In the genomic region with DNA sequence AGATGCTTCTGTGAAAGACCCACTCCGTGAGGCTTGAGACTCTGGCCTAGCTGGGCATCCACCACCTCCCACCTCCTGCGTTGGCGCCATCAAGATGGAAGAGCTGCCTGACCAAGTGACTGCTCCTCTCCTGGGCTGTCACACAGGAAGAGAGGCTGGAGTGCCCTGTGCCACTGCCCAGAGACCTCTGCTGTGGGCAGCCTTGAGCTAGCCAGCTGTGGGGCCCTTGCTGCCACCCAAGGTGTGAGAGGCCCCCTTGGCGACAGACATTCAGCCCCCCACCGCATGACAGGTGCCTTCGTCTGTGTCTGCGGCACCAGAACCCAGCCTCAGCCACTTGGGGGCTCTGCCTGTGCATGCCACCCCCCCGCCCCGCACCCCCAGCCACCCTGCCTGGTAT, we compare ENCODE assay signal across 22 cellular contexts.
"Had no signal": no experiment of that assay in that cellular context is flagged by ENCODE, and none has a peak within 500 bp of the region (broad histone marks: within the 10 kb centered on the region; RNA-seq: fewer than 3 reads in every experiment).

No MANE protein-coding gene starts in this region.

- H3K27me3 ChIP-seq: thyroid gland, vagina had no signal

- H3K4me1 ChIP-seq: colonic mucosa, esophagus muscularis mucosa, foreskin keratinocyte, gastroesophageal sphincter, heart right ventricle, lower lobe of right lung, psoas muscle, sigmoid colon, stomach, thyroid gland, vagina had no signal

- DNase-seq: colonic mucosa; effector CD8-positive, alpha-beta T cell; foreskin keratinocyte; heart right ventricle; hippocampal formation; immature natural killer cell; left ventricle myocardium superior; lower lobe of right lung; natural killer cell; psoas muscle; right cardiac atrium; stimulated activated CD4-positive, alpha-beta T cell treated with anti-CD3 and anti-CD28 coated beads, Interleukin-2, amount 100 ng/mL, for 24 hours; stimulated activated CD4-positive, alpha-beta T cell treated with anti-CD3 and anti-CD28 coated beads, Interleukin-4, amount 100 ng/mL, for 24 hours; stimulated activated naive CD4-positive, alpha-beta T cell treated with Interleukin-2 at 50 U/mL for 16 hours; stomach; thyroid gland; trophoblast cell had no signal

- H3K9me3 ChIP-seq: colonic mucosa, esophagus muscularis mucosa, gastroesophageal sphincter, heart right ventricle, lower lobe of right lung, psoas muscle, sigmoid colon, stomach, thyroid gland, vagina had no signal

- ATAC-seq: foreskin keratinocyte; gastroesophageal sphincter; heart right ventricle; left ventricle myocardium superior; lower lobe of right lung; natural killer cell; psoas muscle; right cardiac atrium; stimulated activated effector memory CD8-positive, alpha-beta T cell treated with anti-CD3 and anti-CD28 coated beads, Interleukin-12 subunit alpha, Interleukin-12 subunit beta, amount 100 ng/mL, for 72 hours had no signal

- H3K36me3 ChIP-seq: colonic mucosa, esophagus muscularis mucosa, gastroesophageal sphincter, heart right ventricle, lower lobe of right lung, sigmoid colon, stomach, thyroid gland, vagina had no signal

- H3K27ac ChIP-seq: colonic mucosa, esophagus muscularis mucosa, foreskin keratinocyte, gastroesophageal sphincter, heart right ventricle, lower lobe of right lung, psoas muscle, sigmoid colon, stomach, thyroid gland, vagina had no signal

- H3K4me3 ChIP-seq: colonic mucosa, esophagus muscularis mucosa, gastroesophageal sphincter, heart right ventricle, lower lobe of right lung, psoas muscle, sigmoid colon, stomach, thyroid gland, vagina had no signal
